Comparison of ENCODE assay signal across 5 cellular contexts in the genomic region with DNA sequence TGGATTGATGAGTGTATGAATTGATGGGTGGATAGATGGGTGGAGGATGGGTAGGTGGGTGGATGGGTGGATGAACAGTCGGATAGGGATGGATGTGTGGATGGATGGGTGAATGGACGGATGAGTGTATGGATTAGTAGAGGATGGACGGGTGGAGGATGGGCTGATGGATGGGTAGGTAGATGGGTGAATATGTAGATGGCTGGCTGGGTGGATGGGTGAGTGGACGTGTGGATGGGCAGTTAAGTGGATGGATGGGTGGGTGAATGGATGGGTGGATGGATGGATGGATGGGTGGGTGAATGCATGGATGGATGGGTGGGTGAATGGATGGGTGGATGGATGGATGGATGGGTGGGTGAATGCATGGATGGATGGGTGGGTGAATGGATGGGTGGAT. TPM values are rescaled to one million over a fixed set of nuclear protein-coding genes. Genes with fewer than 3 reads are reported as not detected.
"Had no signal": no experiment of that assay in that cellular context is flagged by ENCODE, and none has a peak within 500 bp of the region (broad histone marks: within the 10 kb centered on the region; RNA-seq: fewer than 3 reads in every experiment).

No MANE protein-coding gene starts in this region.

RNA-seq across cellular contexts. Expression of a gene that starts 15.6 kb away (rescaled TPM):
- total RNA-seq: HepG2, HT1080 had no signal

RNA-seq across cellular contexts. Expression of a gene that starts 54.4 kb away (rescaled TPM):
- total RNA-seq: HepG2, HT-29, HT1080, IMR-90 had no signal
- polyA plus RNA-seq: HepG2, IgD-negative memory B cell, IMR-90 had no signal
